In genomic region chr9:113875420-113875916, GRCh38 we compare ENCODE assay signal across 1 cellular context.
TF ChIP-seq lines count a peak whose summit lies in the region.

No MANE protein-coding gene starts in this region.

TF ChIP-seq in IMR-90, 13 proteins besides CTCF, POLR2A, EP300 and RAD21 (continued from another document):
- TF ChIP-seq USF2 (IDR thresholded peaks at IDR 0.05; ENCODE audit: low read depth, low read length) (no peak), BHLHE40 (IDR thresholded peaks at IDR 0.05; ENCODE audit: low read depth, low read length) (no peak), MAZ (IDR thresholded peaks at IDR 0.05; ENCODE audit: borderline replicate concordance, low read depth, low read length) (no peak), RCOR1 (IDR thresholded peaks at IDR 0.05; ENCODE audit: insufficient replicate concordance, low read length) (no peak), ELK1 (IDR thresholded peaks at IDR 0.05; ENCODE audit: borderline replicate concordance, low read depth, low read length) (no peak), NFE2L2 (IDR thresholded peaks at IDR 0.05; ENCODE audit: low read depth, low read length) (no peak), MAFK (IDR thresholded peaks at IDR 0.05; ENCODE audit: low read depth, low read length) (no peak)
